ENCODE assay signal across 15 cellular contexts in genomic region chr1:4161271-4162006, GRCh38.
"Had no signal": no experiment of that assay in that cellular context is flagged by ENCODE, and none has a peak within 500 bp of the region (broad histone marks: within the 10 kb centered on the region; RNA-seq: fewer than 3 reads in every experiment).

No MANE protein-coding gene starts in this region.

- H3K4me1 ChIP-seq: pancreas, right lobe of liver had no signal

- H3K27ac ChIP-seq: dorsolateral prefrontal cortex, pancreas, right lobe of liver, VCaP had no signal

- H3K9me3 ChIP-seq: pancreas, right lobe of liver had no signal

- DNase-seq: activated CD4-positive, alpha-beta T cell treated with anti-CD3 and anti-CD28 coated beads, Interleukin-2, amount 50 U/mL, for 1 hour; activated CD4-positive, CD25-positive, alpha-beta regulatory T cell treated with anti-CD3 and anti-CD28 coated beads, Interleukin-2, amount 50 U/mL, for 72 hours; activated CD8-positive, alpha-beta memory T cell treated with anti-CD3 and anti-CD28 coated beads, Interleukin-2, amount 50 U/mL, for 4 hours; activated naive CD4-positive, alpha-beta T cell treated with anti-CD3 and anti-CD28 coated beads for 36 hours; activated T-cell treated with anti-CD3 and anti-CD28 coated beads, Interleukin-2, amount 50 U/mL, for 4 hours; anterior cingulate cortex; caudate nucleus; mesendoderm; naive thymus-derived CD8-positive, alpha-beta T cell; right lobe of liver; small intestine; stimulated activated CD4-positive, alpha-beta T cell treated with anti-CD3 and anti-CD28 coated beads, Interleukin-4, amount 100 ng/mL, for 1 hour had no signal

- ATAC-seq: activated T-cell treated with anti-CD3 and anti-CD28 coated beads, Interleukin-2, amount 50 U/mL, for 4 hours; naive thymus-derived CD8-positive, alpha-beta T cell; pancreas; right lobe of liver had no signal

- H3K36me3 ChIP-seq: pancreas, right lobe of liver had no signal

- H3K27me3 ChIP-seq: pancreas, right lobe of liver had no signal

- H3K4me3 ChIP-seq: dorsolateral prefrontal cortex, pancreas, right lobe of liver had no signal
